Comparison of ENCODE assay signal across 30 cellular contexts in genomic region chr18:35658112-35658511, GRCh38.
"Had no signal": no experiment of that assay in that cellular context is flagged by ENCODE, and none has a peak within 500 bp of the region (broad histone marks: within the 10 kb centered on the region; RNA-seq: fewer than 3 reads in every experiment).

No MANE protein-coding gene starts in this region.

- FAIRE-seq: colon, islet of Langerhans, urothelium cell line had no signal

- H3K27ac ChIP-seq: dorsolateral prefrontal cortex, esophagus muscularis mucosa, foreskin keratinocyte, gastroesophageal sphincter, heart left ventricle, hepatocyte, left lung, prostate gland, right atrium auricular region, stomach, testis, tibial artery, upper lobe of left lung had no signal

- H3K4me1 ChIP-seq: foreskin keratinocyte, prostate gland, right atrium auricular region, testis had no signal

- H3K4me3 Mint-ChIP-seq: endodermal cell; naive thymus-derived CD8-positive, alpha-beta T cell; nephron progenitor cell had no signal

- H3K9me3 ChIP-seq: esophagus muscularis mucosa, gastroesophageal sphincter, heart left ventricle, left lung, prostate gland, right atrium auricular region, stomach, testis, tibial artery, upper lobe of left lung had no signal

- H3K27me3 ChIP-seq: dorsolateral prefrontal cortex, esophagus muscularis mucosa, foreskin keratinocyte, gastroesophageal sphincter, heart left ventricle, hepatocyte, left lung, right atrium auricular region, stomach, testis, tibial artery, upper lobe of left lung had no signal

- H3K4me1 Mint-ChIP-seq: nephron progenitor cell had no signal

- H3K27me3 Mint-ChIP-seq: naive thymus-derived CD8-positive, alpha-beta T cell had no signal

- H3K9me3 Mint-ChIP-seq: endodermal cell; naive thymus-derived CD8-positive, alpha-beta T cell; nephron progenitor cell had no signal

- H3K4me3 ChIP-seq: dorsolateral prefrontal cortex, esophagus muscularis mucosa, gastroesophageal sphincter, heart left ventricle, hepatocyte, left lung, prostate gland, right atrium auricular region, smooth muscle cell, stomach, testis, tibial artery, upper lobe of left lung had no signal

- H3K36me3 ChIP-seq: gastroesophageal sphincter, prostate gland, stomach, tibial artery, upper lobe of left lung had no signal

- H3K4me2 ChIP-seq: hepatocyte, smooth muscle cell had no signal

- DNase-seq: dorsolateral prefrontal cortex; effector CD8-positive, alpha-beta T cell; endodermal cell; foreskin keratinocyte; heart left ventricle; left cardiac atrium; left lung; mesenchymal stem cell; naive thymus-derived CD8-positive, alpha-beta T cell; nephron progenitor cell; nucleus accumbens; stimulated activated CD4-positive, alpha-beta T cell treated with anti-CD3 and anti-CD28 coated beads, Interleukin-12 subunit alpha, Interleukin-12 subunit beta, amount 100 ng/mL, for 4 hours; stimulated activated CD4-positive, alpha-beta T cell treated with anti-CD3 and anti-CD28 coated beads, Interleukin-1b, Interleukin-23, amount 100 ng/mL, for 48 hours; stimulated activated CD4-positive, alpha-beta T cell treated with anti-CD3 and anti-CD28 coated beads, Interleukin-4, amount 100 ng/mL, for 1 hour; stimulated activated CD8-positive, alpha-beta memory T cell treated with anti-CD3 and anti-CD28 coated beads, Interleukin-4, amount 100 ng/mL, for 48 hours; stimulated activated naive CD4-positive, alpha-beta T cell treated with Interleukin-2 at 50 U/mL for 16 hours; stomach; testis; tibial artery; upper lobe of left lung had no signal

- ATAC-seq: foreskin keratinocyte; gastroesophageal sphincter; heart left ventricle; left cardiac atrium; left lung; naive thymus-derived CD8-positive, alpha-beta T cell; sciatic nerve had no signal

- H3K27ac Mint-ChIP-seq: nephron progenitor cell had no signal
